1 cellular context compared by ENCODE assay signal in genomic region chr11:3148255-3148989, GRCh38.
TF ChIP-seq lines count a peak whose summit lies in the region.

No MANE protein-coding gene starts in this region.

TF ChIP-seq in K562, 482 proteins besides CTCF, POLR2A, EP300 and RAD21:
- TF ChIP-seq RCOR1 (IDR thresholded peaks at IDR 0.05; ENCODE audit: borderline replicate concordance in 1 of 2, low read depth in 2 of 2, low read length in 2 of 2), result no peak
- peak; percentile 1 for TF ChIP-seq HMGN3 (IDR thresholded peaks at IDR 0.05; ENCODE audit: borderline replicate concordance, extremely low read depth, insufficient read length, low read depth, low read length)
TF ChIP-seq in K562: peak in this region for 1.
